Comparison of ENCODE assay signal across 9 cellular contexts in the genomic region with DNA sequence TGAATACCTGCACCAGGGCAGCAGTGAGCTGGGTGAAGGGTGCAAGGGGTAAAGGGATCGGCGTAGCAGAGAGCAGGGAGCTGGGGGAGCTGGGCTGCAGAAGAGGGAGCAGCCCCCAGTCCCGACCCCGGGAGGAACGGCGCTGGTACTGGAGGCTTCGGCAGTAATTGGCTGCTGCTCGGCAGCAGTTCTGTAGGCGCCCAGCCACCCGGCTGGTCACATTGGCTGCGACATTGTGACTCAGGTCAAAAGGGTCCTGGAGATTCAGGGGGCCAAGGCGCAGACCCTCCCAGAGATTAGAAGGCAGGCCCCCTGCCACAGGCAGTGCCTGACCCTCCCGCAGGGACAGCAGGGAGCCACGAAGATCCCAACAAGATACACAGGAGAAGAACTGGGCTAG. TPM values are rescaled to one million over a fixed set of nuclear protein-coding genes. Genes with fewer than 3 reads are reported as not detected.
A peak's percentile ranks its signal among the peaks of the same experiment; 100 is the strongest.
DNase-seq lines count a peak whose midpoint lies in the region; ATAC-seq, FAIRE-seq and TF ChIP-seq lines count a peak whose summit lies in the region.
"Had no signal": no experiment of that assay in that cellular context is flagged by ENCODE, and none has a peak within 500 bp of the region (broad histone marks: within the 10 kb centered on the region; RNA-seq: fewer than 3 reads in every experiment).

No MANE protein-coding gene starts in this region.

- peak overlapping the region; percentile 98; the same call in 1 of the 2 replicates for H3K4me3 Mint-ChIP-seq in HFFc6
- peak overlapping the region; percentile 99 for H3K4me3 Mint-ChIP-seq in natural killer cell

- POLR2A ChIA-PET in A673 (lab: Charles Lee; ENCODE audit: low non-redundant PET): no interaction called here

- peak overlapping the region; percentile 96 for H3K27ac Mint-ChIP-seq in HFFc6
- peak overlapping the region in 1 of 2 donors; percentile 47 for H3K27ac Mint-ChIP-seq in natural killer cell

- H3K36me3 Mint-ChIP-seq in HFFc6 (ENCODE audit: low read depth) (peaks cover 46% of the 10 kb centered on the region), natural killer cell (peaks cover 10% of the 10 kb centered on the region)

- peaks cover 26% of the 10 kb centered on the region for H3K4me1 ChIP-seq in A673 (ENCODE audit: insufficient read depth, low read length, poor library complexity, severe bottlenecking)
- H3K4me1 ChIP-seq in prostate gland (replicated peaks): peaks cover 11% of the 10 kb centered on the region
- peaks cover 22% of the 10 kb centered on the region for H3K4me1 ChIP-seq in HAP-1

- TF ChIP-seq POLR2A in prostate gland (IDR thresholded peaks at IDR 0.05): no peak

- DNase-seq in A673 (ENCODE audit: low spot score): no peak
- no peak for DNase-seq in HFFc6
- DNase-seq in coronary artery (ENCODE audit: low spot score): no peak
- DNase-seq in natural killer cell: no peak
- no peak for DNase-seq in HTR-8/SVneo (ENCODE audit: insufficient read length, low spot score)
- DNase-seq in prostate gland (ENCODE audit: low spot score): no peak
- no peak for DNase-seq in HAP-1 (ENCODE audit: low spot score in 2 of 2)
- no peak for DNase-seq in caudate nucleus (lab: John Stamatoyannopoulos, UW)
- DNase-seq: T1000 had no signal

- H3K36me3 ChIP-seq in A673 (ENCODE audit: insufficient read depth, low read length, poor library complexity, severe bottlenecking) (peaks cover 56% of the 10 kb centered on the region), prostate gland (no peaks in the 10 kb centered on the region), HAP-1 (replicated peaks) (peaks cover 75% of the 10 kb centered on the region)

- H3K4me3 ChIP-seq in A673 (ENCODE audit: low read depth, low read length, poor library complexity, severe bottlenecking) (peak overlapping the region; percentile 65), coronary artery (peak overlapping the region; percentile 80), prostate gland (no peak overlapping the region), HAP-1 (no peak overlapping the region)

- ATAC-seq in natural killer cell: no peak

- in situ Hi-C loops in HAP-1 (cut with MboI; ENCODE audit: low sequenced_read_pairs): no loop called here

- no peak for FAIRE-seq in HTR-8/SVneo (lab: Jason Lieb, UNC)

- H3K27me3 ChIP-seq in A673 (replicated peaks; ENCODE audit: insufficient read depth, low read depth, low read length, poor library complexity) (no peaks in the 10 kb centered on the region), prostate gland (replicated peaks; ENCODE audit: insufficient read depth) (no peaks in the 10 kb centered on the region), HAP-1 (ENCODE audit: low read depth) (no peaks in the 10 kb centered on the region)

- 86% methylated on average over 14 of the region's 14 CpGs for WGBS in prostate gland

- no peaks in the 10 kb centered on the region for H3K9me3 Mint-ChIP-seq in HFFc6
- no peaks in the 10 kb centered on the region for H3K9me3 Mint-ChIP-seq in natural killer cell

- H3K27me3 Mint-ChIP-seq in HFFc6 (ENCODE audit: insufficient read depth): peaks cover 4% of the 10 kb centered on the region
- no peaks in the 10 kb centered on the region for H3K27me3 Mint-ChIP-seq in natural killer cell (ENCODE audit: low read depth in 2 of 2)

- TF ChIP-seq CTCF in A673 (conservative IDR thresholded peaks at IDR 0.05; ENCODE audit: low read depth, low read length): no peak
- no peak for TF ChIP-seq CTCF in HFFc6 (IDR thresholded peaks at IDR 0.05)
- TF ChIP-seq CTCF in coronary artery (IDR thresholded peaks at IDR 0.05): no peak
- TF ChIP-seq CTCF in natural killer cell (IDR thresholded peaks at IDR 0.05): no peak
- TF ChIP-seq CTCF in prostate gland (IDR thresholded peaks at IDR 0.05): no peak

- H3K9me3 ChIP-seq in A673 (ENCODE audit: low read depth, low read length, poor library complexity, severe bottlenecking) (no peaks in the 10 kb centered on the region), prostate gland (no peaks in the 10 kb centered on the region), HAP-1 (no peaks in the 10 kb centered on the region)

- CTCF ChIA-PET in A673 (lab: Charles Lee): no interaction called here

- no TSS peak for BruUV-seq in A673 (replicated peaks; lab: Mats Ljungman, UMichigan)

- H3K4me1 Mint-ChIP-seq in HFFc6 (ENCODE audit: low read depth) (peaks cover 50% of the 10 kb centered on the region), natural killer cell (peaks cover 36 to 49% of the 10 kb centered on the region in 2 donors)

- H3K27ac ChIP-seq in A673 (ENCODE audit: low read depth, low read length, poor library complexity, severe bottlenecking): peak overlapping the region; percentile 88
- peak overlapping the region in 1 of 2 donors; percentile 91 for H3K27ac ChIP-seq in coronary artery
- peak overlapping the region in 1 of 2 donors; percentile 99 for H3K27ac ChIP-seq in prostate gland
- H3K27ac ChIP-seq in caudate nucleus (ENCODE audit: low read depth, low read length): no peak overlapping the region

- intact Hi-C loops in A673 (cut with micrococcal nuclease; ENCODE audit: unreplicated experiment): no loop called here
- intact Hi-C loops in natural killer cell (cut with micrococcal nuclease): no loop called here
- intact Hi-C loops in prostate gland (cut with DNase I): no loop called here

RNA-seq across cellular contexts. Expression of gene EEF1G, which starts 2.1 kb away (rescaled TPM):
- 1,804 and 1,817 TPM in 2 replicates for total RNA-seq in A673 (2021)
- 1,000 to 10,000 TPM; 1,302 to 1,474 (median 1,327) TPM for total RNA-seq in HFFc6 (2021; fragmentation: NEBNext Ultra II Directional; extraction: Animal tissue kit (Norgen Biotek cat#: 25700))
- 100 to 1,000 TPM; 628 to 754 (median 714) TPM for total RNA-seq in natural killer cell
- 1,000 to 10,000 TPM; 1,254 to 2,389 TPM for total RNA-seq in prostate gland

RNA-seq across cellular contexts. Expression of gene TUT1, which starts 15.5 kb away (rescaled TPM):
- total RNA-seq in A673 (2021) (27.3 and 27.6 TPM in 2 replicates), natural killer cell (10 to 100 TPM; 20.0 to 28.9 (median 26.2) TPM), prostate gland (10 to 100 TPM; 26.6 to 30.6 TPM)
- 10 to 100 TPM; 14.6 to 18.0 (median 16.9) TPM for total RNA-seq in HFFc6 (2021; fragmentation: NEBNext Ultra II Directional; extraction: Animal tissue kit (Norgen Biotek cat#: 25700))

RNA-seq across cellular contexts. Expression of gene MTA2, which starts 25.8 kb away (rescaled TPM):
- 241 and 243 TPM in 2 replicates for total RNA-seq in A673 (2021)
- 100 to 1,000 TPM in 2 of 6 experiments, 10 to 100 TPM in 4; 89.6 to 106 (median 95.8) TPM for total RNA-seq in HFFc6 (2021; fragmentation: NEBNext Ultra II Directional; extraction: Animal tissue kit (Norgen Biotek cat#: 25700))
- total RNA-seq in natural killer cell: 100 to 1,000 TPM; 254 to 305 (median 259) TPM
- 100 to 1,000 TPM in 1 of 2 donors, 10 to 100 TPM in 1; 96.5 to 110 TPM for total RNA-seq in prostate gland

RNA-seq across cellular contexts. Expression of gene AHNAK, which starts 29.2 kb away (rescaled TPM):
- total RNA-seq in A673 (2021) (71.7 and 73.0 TPM in 2 replicates), natural killer cell (100 to 1,000 TPM; 623 to 740 (median 677) TPM), prostate gland (100 to 1,000 TPM; 367 to 434 TPM)
- 100 to 1,000 TPM; 426 to 589 (median 452) TPM for total RNA-seq in HFFc6 (2021; fragmentation: NEBNext Ultra II Directional; extraction: Animal tissue kit (Norgen Biotek cat#: 25700))

RNA-seq across cellular contexts. Expression of gene EML3, which starts 36.7 kb away (rescaled TPM):
- total RNA-seq in A673 (2021) (21.3 and 30.4 TPM in 2 replicates), natural killer cell (100 to 1,000 TPM; 221 to 233 (median 232) TPM), prostate gland (10 to 100 TPM; 50.2 to 80.1 TPM)
- total RNA-seq in HFFc6 (2021; fragmentation: NEBNext Ultra II Directional; extraction: Animal tissue kit (Norgen Biotek cat#: 25700)): 10 to 100 TPM; 32.5 to 39.6 (median 36.4) TPM

Comparison
In these comparisons a context has a peak if more than half of its experiments do, and no peak if none do; other contexts are left out.
1. H3K4me3 ChIP-seq: peak in A673 (single experiment) and coronary artery (single experiment); none in prostate gland (0 of 2) and HAP-1 (single experiment).